In the genomic region with DNA sequence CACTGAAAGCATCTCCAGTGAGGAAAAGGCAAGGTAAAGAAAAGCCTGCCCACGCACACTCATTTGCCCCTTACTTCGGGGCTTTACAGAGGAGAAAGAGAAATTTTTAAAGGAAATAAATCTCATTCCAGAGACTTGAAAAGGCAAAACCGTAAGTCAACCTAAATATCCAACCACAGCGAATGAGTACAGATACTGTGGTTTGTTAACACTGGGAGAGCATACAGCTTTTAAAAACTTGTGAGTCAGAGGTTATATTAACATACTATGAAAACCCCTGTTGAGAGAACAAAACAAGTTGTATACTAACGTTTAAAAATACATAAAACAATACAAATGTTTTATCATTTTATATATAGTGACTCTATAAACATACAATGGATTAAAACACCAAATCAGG, we compare ENCODE assay signal across 19 cellular contexts. TPM values are rescaled to one million over a fixed set of nuclear protein-coding genes. Genes with fewer than 3 reads are reported as not detected.
A peak's percentile ranks its signal among the peaks of the same experiment; 100 is the strongest.
DNase-seq lines count a peak whose midpoint lies in the region; ATAC-seq and TF ChIP-seq lines count a peak whose summit lies in the region.
"Had no signal": no experiment of that assay in that cellular context is flagged by ENCODE, and none has a peak within 500 bp of the region (broad histone marks: within the 10 kb centered on the region; RNA-seq: fewer than 3 reads in every experiment).

No MANE protein-coding gene starts in this region.

- peaks cover 6% of the 10 kb centered on the region; the same call in 1 of the 2 replicates for H4K20me1 ChIP-seq in GM23338 (replicated peaks; ENCODE audit: insufficient read depth)

- no peak overlapping the region for H3K4me3 ChIP-seq in GM23338
- no peak overlapping the region for H3K4me3 ChIP-seq in fibroblast of mammary gland (ENCODE audit: control insufficient read depth, low read depth, low read length)
- H3K4me3 ChIP-seq: GM23248, Peyer's patch had no signal

- ATAC-seq in GM23338 (no peak), HG03097 (IDR thresholded peaks at IDR 0.05; ENCODE audit: low FRiP score, unreplicated experiment) (no peak), HG02840 (IDR thresholded peaks at IDR 0.05; ENCODE audit: low FRiP score, unreplicated experiment) (no peak), natural killer cell (no peak)
- peak; percentile 60 for ATAC-seq in activated T-helper 17 cell treated with anti-CD3 and anti-CD28 coated beads, Interleukin-2, amount 50 U/mL, for 72 hours (replicated peaks)

- no peak overlapping the region for H2AFZ ChIP-seq in GM23338
- H2AFZ ChIP-seq: GM23248 had no signal

- H3K4me3 Mint-ChIP-seq in GM23338 (no peak overlapping the region), natural killer cell (no peak overlapping the region)
- no peak overlapping the region for H3K4me3 Mint-ChIP-seq in activated T-helper 17 cell treated with anti-CD3 and anti-CD28 coated beads, Interleukin-2, amount 50 U/mL, for 72 hours
- H3K4me3 Mint-ChIP-seq: CD4-positive, alpha-beta memory T cell had no signal

- H3F3A ChIP-seq in GM23338 (replicated peaks; ENCODE audit: low read depth): 0 out of 2 replicates have a peak, but pooled peaks cover 8% of the 10 kb centered on the region

- H3K4me2 ChIP-seq in GM23338: no peak overlapping the region
- H3K4me2 ChIP-seq: KMS-11 had no signal

- H3K79me2 ChIP-seq in GM23338 (replicated peaks; ENCODE audit: insufficient read depth): no peaks in the 10 kb centered on the region

- TF ChIP-seq CTCF in GM23338 (conservative IDR thresholded peaks at IDR 0.05; ENCODE audit: low read depth in 2 of 2) (no peak), fibroblast of mammary gland (conservative IDR thresholded peaks at IDR 0.05; ENCODE audit: control insufficient read depth, insufficient read depth, low read depth, low read length) (no peak), natural killer cell (IDR thresholded peaks at IDR 0.05) (no peak)

- peaks cover 12% of the 10 kb centered on the region for H3K36me3 Mint-ChIP-seq in GM23338 (ENCODE audit: low read depth)
- peaks cover 9% of the 10 kb centered on the region for H3K36me3 Mint-ChIP-seq in activated T-helper 17 cell treated with anti-CD3 and anti-CD28 coated beads, Interleukin-2, amount 50 U/mL, for 72 hours (ENCODE audit: low read depth)
- H3K36me3 Mint-ChIP-seq in natural killer cell: no peaks in the 10 kb centered on the region

- H3K27me3 Mint-ChIP-seq in GM23338 (ENCODE audit: insufficient read depth, low read depth, poor library complexity): peaks cover 2% of the 10 kb centered on the region
- H3K27me3 Mint-ChIP-seq in activated T-helper 17 cell treated with anti-CD3 and anti-CD28 coated beads, Interleukin-2, amount 50 U/mL, for 72 hours: no peaks in the 10 kb centered on the region
- no peaks in the 10 kb centered on the region for H3K27me3 Mint-ChIP-seq in natural killer cell (ENCODE audit: low read depth in 2 of 2)
- H3K27me3 Mint-ChIP-seq: CD4-positive, alpha-beta memory T cell had no signal

- intact Hi-C loops in natural killer cell (cut with micrococcal nuclease): no loop called here

- no peaks in the 10 kb centered on the region for H3K36me3 ChIP-seq in GM23338 (ENCODE audit: insufficient read depth)
- H3K36me3 ChIP-seq: BE2C had no signal

- H3K9me3 Mint-ChIP-seq in GM23338: no peaks in the 10 kb centered on the region
- no peaks in the 10 kb centered on the region for H3K9me3 Mint-ChIP-seq in activated T-helper 17 cell treated with anti-CD3 and anti-CD28 coated beads, Interleukin-2, amount 50 U/mL, for 72 hours
- H3K9me3 Mint-ChIP-seq in natural killer cell: no peaks in the 10 kb centered on the region
- H3K9me3 Mint-ChIP-seq: CD4-positive, alpha-beta memory T cell had no signal

- peaks cover 6% of the 10 kb centered on the region for H3K4me1 ChIP-seq in GM23338 (ENCODE audit: insufficient read depth)
- H3K4me1 ChIP-seq: BE2C, Peyer's patch had no signal

- no peaks in the 10 kb centered on the region for H3K27me3 ChIP-seq in GM23338 (ENCODE audit: insufficient read depth)
- H3K27me3 ChIP-seq: BE2C, Peyer's patch had no signal

- H3K9me2 ChIP-seq in GM23338 (ENCODE audit: insufficient read depth): no peaks in the 10 kb centered on the region

- H3K27ac Mint-ChIP-seq in GM23338 (no peak overlapping the region), natural killer cell (no peak overlapping the region)
- no peak overlapping the region for H3K27ac Mint-ChIP-seq in activated T-helper 17 cell treated with anti-CD3 and anti-CD28 coated beads, Interleukin-2, amount 50 U/mL, for 72 hours
- H3K27ac Mint-ChIP-seq: CD4-positive, alpha-beta memory T cell had no signal

- H3K4me1 Mint-ChIP-seq in GM23338: peaks cover 4% of the 10 kb centered on the region
- H3K4me1 Mint-ChIP-seq in activated T-helper 17 cell treated with anti-CD3 and anti-CD28 coated beads, Interleukin-2, amount 50 U/mL, for 72 hours: no peaks in the 10 kb centered on the region
- H3K4me1 Mint-ChIP-seq in natural killer cell: peaks cover 0 to 9% of the 10 kb centered on the region in 2 donors
- H3K4me1 Mint-ChIP-seq: CD4-positive, alpha-beta memory T cell had no signal

- peak overlapping the region; percentile 56; the same call in 1 of the 2 replicates for H3K27ac ChIP-seq in GM23338 (ENCODE audit: low read depth)
- H3K27ac ChIP-seq: GM23248, KMS-11, Peyer's patch had no signal

- DNase-seq in GM23338 (ENCODE audit: low spot score) (no peak), fibroblast of mammary gland (ENCODE audit: low read depth) (peak; percentile 21), renal cortical epithelial cell (ENCODE audit: low read depth) (peak; percentile 16), Ammon's horn (ENCODE audit: low spot score) (no peak), natural killer cell (no peak)
- DNase-seq: ACHN; BE2C; CD4-positive, alpha-beta memory T cell; DMS79 treated with DMSO at 0.1 percent for 48 hours; GF-D8; GM23248; NCI-H1105 treated with DMSO at 0.1 percent for 48 hours; NCI-H187; Peyer's patch; Right ventricle myocardium superior had no signal

TF ChIP-seq in GM23338, 12 proteins besides CTCF, POLR2A, EP300 and RAD21:
- TF ChIP-seq CREB1 (CRISPR knock-in tag; IDR thresholded peaks at IDR 0.05; ENCODE audit: low read depth) (no peak), POLR2AphosphoS5 (IDR thresholded peaks at IDR 0.05; ENCODE audit: low read depth) (no peak), EZH2phosphoT487 (IDR thresholded peaks at IDR 0.05; ENCODE audit: unreplicated experiment) (no peak), ZNF331 (CRISPR knock-in tag; IDR thresholded peaks at IDR 0.05; ENCODE audit: low read depth) (no peak), EZH2 (IDR thresholded peaks at IDR 0.05; ENCODE audit: low read depth, unreplicated experiment) (no peak), NANOG (IDR thresholded peaks at IDR 0.05; ENCODE audit: borderline replicate concordance) (no peak), ZNF114 (CRISPR knock-in tag; IDR thresholded peaks at IDR 0.05) (no peak), STAT1 (IDR thresholded peaks at IDR 0.05; ENCODE audit: unreplicated experiment) (no peak)
- TF ChIP-seq, protein P1, sequence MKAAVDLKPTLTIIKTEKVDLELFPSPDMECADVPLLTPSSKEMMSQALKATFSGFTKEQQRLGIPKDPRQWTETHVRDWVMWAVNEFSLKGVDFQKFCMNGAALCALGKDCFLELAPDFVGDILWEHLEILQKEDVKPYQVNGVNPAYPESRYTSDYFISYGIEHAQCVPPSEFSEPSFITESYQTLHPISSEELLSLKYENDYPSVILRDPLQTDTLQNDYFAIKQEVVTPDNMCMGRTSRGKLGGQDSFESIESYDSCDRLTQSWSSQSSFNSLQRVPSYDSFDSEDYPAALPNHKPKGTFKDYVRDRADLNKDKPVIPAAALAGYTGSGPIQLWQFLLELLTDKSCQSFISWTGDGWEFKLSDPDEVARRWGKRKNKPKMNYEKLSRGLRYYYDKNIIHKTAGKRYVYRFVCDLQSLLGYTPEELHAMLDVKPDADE (IDR thresholded peaks at IDR 0.05): no peak
- TF ChIP-seq, protein P2, sequence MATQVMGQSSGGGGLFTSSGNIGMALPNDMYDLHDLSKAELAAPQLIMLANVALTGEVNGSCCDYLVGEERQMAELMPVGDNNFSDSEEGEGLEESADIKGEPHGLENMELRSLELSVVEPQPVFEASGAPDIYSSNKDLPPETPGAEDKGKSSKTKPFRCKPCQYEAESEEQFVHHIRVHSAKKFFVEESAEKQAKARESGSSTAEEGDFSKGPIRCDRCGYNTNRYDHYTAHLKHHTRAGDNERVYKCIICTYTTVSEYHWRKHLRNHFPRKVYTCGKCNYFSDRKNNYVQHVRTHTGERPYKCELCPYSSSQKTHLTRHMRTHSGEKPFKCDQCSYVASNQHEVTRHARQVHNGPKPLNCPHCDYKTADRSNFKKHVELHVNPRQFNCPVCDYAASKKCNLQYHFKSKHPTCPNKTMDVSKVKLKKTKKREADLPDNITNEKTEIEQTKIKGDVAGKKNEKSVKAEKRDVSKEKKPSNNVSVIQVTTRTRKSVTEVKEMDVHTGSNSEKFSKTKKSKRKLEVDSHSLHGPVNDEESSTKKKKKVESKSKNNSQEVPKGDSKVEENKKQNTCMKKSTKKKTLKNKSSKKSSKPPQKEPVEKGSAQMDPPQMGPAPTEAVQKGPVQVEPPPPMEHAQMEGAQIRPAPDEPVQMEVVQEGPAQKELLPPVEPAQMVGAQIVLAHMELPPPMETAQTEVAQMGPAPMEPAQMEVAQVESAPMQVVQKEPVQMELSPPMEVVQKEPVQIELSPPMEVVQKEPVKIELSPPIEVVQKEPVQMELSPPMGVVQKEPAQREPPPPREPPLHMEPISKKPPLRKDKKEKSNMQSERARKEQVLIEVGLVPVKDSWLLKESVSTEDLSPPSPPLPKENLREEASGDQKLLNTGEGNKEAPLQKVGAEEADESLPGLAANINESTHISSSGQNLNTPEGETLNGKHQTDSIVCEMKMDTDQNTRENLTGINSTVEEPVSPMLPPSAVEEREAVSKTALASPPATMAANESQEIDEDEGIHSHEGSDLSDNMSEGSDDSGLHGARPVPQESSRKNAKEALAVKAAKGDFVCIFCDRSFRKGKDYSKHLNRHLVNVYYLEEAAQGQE (IDR thresholded peaks at IDR 0.05; ENCODE audit: unreplicated experiment): no peak

RNA-seq across cellular contexts. Expression of a gene that starts 28.6 kb away (rescaled TPM):
- 17.0 and 18.3 TPM in 2 replicates for total RNA-seq in GM23338 (2014; rRNA removed; shearing (Covaris generic))
- polyA plus RNA-seq in GM23338 (2016; fragmentation: Nextera tagmentation; extraction: Ambion mirVana): 8.7 and 9.9 TPM in 2 replicates
- total RNA-seq in activated T-helper 17 cell treated with anti-CD3 and anti-CD28 coated beads, Interleukin-2, amount 50 U/mL, for 72 hours: 10 to 100 TPM; 12.5 to 14.4 TPM
- total RNA-seq in renal cortical epithelial cell (18.2 and 20.7 TPM in 2 replicates), natural killer cell (10 to 100 TPM in 2 of 3 donors, 1 to 10 TPM in 1; 9.8 to 15.7 (median 12.9) TPM)

Comparison
In these comparisons a context has a peak if more than half of its experiments do, and no peak if none do; other contexts are left out.
1. DNase-seq: peak in fibroblast of mammary gland (single experiment) and renal cortical epithelial cell (single experiment); none in GM23338 (single experiment), Ammon's horn (single experiment) and natural killer cell (single experiment).